In the genomic region with DNA sequence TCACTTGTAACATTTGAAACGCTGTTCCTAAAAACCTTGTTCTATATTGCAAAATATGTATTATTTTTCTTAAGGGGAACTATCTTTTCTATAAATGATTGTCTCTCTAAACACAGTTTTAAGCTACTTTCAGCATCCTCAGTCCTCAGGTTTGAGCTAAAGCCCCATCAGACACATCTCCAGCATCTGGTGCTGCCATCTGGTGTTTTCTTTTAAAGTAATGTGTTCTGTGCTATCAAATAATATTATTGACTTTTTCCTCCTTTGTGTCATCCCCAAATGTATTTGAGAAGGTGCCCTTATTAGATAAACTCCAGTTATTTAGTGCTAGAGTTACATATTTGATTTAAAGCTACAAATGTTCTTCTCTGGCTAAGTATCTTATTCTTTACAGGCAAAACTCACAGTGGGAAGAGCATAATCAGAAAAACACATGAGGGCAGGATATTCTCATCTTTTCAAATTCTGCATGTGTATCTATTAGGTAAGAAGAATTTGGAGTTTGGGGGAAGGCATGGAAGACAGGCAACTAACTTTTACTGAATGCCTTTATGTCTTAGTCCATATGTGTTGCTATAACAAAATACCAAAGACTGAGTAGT, we compare ENCODE assay signal across 9 cellular contexts. TPM values are rescaled to one million over a fixed set of nuclear protein-coding genes. Genes with fewer than 3 reads are reported as not detected.
DNase-seq lines count a peak whose midpoint lies in the region; ATAC-seq and TF ChIP-seq lines count a peak whose summit lies in the region.
"Had no signal": no experiment of that assay in that cellular context is flagged by ENCODE, and none has a peak within 500 bp of the region (broad histone marks: within the 10 kb centered on the region; RNA-seq: fewer than 3 reads in every experiment).

No MANE protein-coding gene starts in this region.

- no peaks in the 10 kb centered on the region for H3K36me3 ChIP-seq in Peyer's patch
- no peaks in the 10 kb centered on the region for H3K36me3 ChIP-seq in gastrocnemius medialis

- H3K27me3 ChIP-seq in Peyer's patch (no peaks in the 10 kb centered on the region), gastrocnemius medialis (no peaks in the 10 kb centered on the region)
- H3K27me3 ChIP-seq: body of pancreas had no signal

- in situ Hi-C loops in astrocyte of the spinal cord (cut with HindIII; ENCODE audit: low sequenced_read_pairs) (no loop called here), gastrocnemius medialis (cut with MboI; ENCODE audit: low sequenced_read_pairs in 4 of 4) (no loop called here)

- intact Hi-C loops in gastrocnemius medialis (cut with DNase I; ENCODE audit: low total_unique reads), result loop anchor here (5.0 to 10.0 kb wide), 2 partner anchors 62 to 195 kb away; a partner anchor contains a TSS

- TF ChIP-seq POLR2A in Peyer's patch (IDR thresholded peaks at IDR 0.05) (no peak), gastrocnemius medialis (IDR thresholded peaks at IDR 0.05) (no peak)

- H3K9me3 ChIP-seq in Peyer's patch (no peaks in the 10 kb centered on the region), gastrocnemius medialis (no peaks in the 10 kb centered on the region)
- H3K9me3 ChIP-seq: body of pancreas had no signal

- DNase-seq in Daoy (ENCODE audit: low read depth), result peak; percentile 70
- DNase-seq in Kasumi-1 (lab: John Stamatoyannopoulos, UW), result peak; percentile 42 to 62
- peak; percentile 77 for DNase-seq in astrocyte of the spinal cord (ENCODE audit: low read depth, low spot score)
- DNase-seq in midbrain (lab: John Stamatoyannopoulos, UW), result peak; percentile 44
- no peak for DNase-seq in Peyer's patch
- no peak for DNase-seq in gastrocnemius medialis
- DNase-seq: body of pancreas had no signal

- H3K27ac ChIP-seq in Peyer's patch, result no peak overlapping the region
- H3K27ac ChIP-seq in gastrocnemius medialis, result no peak overlapping the region
- H3K27ac ChIP-seq: body of pancreas had no signal

- no peak for ATAC-seq in GM21390 (IDR thresholded peaks at IDR 0.05; ENCODE audit: unreplicated experiment)
- no peak for ATAC-seq in gastrocnemius medialis
- no peak for ATAC-seq in HG02852 (IDR thresholded peaks at IDR 0.05; ENCODE audit: unreplicated experiment)
- ATAC-seq: body of pancreas had no signal

- no peaks in the 10 kb centered on the region for H3K4me1 ChIP-seq in Peyer's patch
- H3K4me1 ChIP-seq in gastrocnemius medialis, result peaks cover 0 to 3% of the 10 kb centered on the region in 2 donors
- H3K4me1 ChIP-seq: body of pancreas had no signal

- no peak overlapping the region for H3K4me3 ChIP-seq in astrocyte of the spinal cord (ENCODE audit: low read depth, low read length)
- no peak overlapping the region for H3K4me3 ChIP-seq in Peyer's patch
- H3K4me3 ChIP-seq in gastrocnemius medialis, result no peak overlapping the region
- H3K4me3 ChIP-seq: body of pancreas had no signal

- TF ChIP-seq CTCF in astrocyte of the spinal cord (IDR thresholded peaks at IDR 0.05; ENCODE audit: low read depth, low read length) (peak; percentile 43), Peyer's patch (IDR thresholded peaks at IDR 0.05) (peak in 2 of 6 experiments; percentile 6 to 18), gastrocnemius medialis (IDR thresholded peaks at IDR 0.05 in 4 of 5, conservative IDR thresholded peaks at IDR 0.05 in 1 of 5) (peak in 2 of 5 experiments; percentile 10 to 15)

RNA-seq across cellular contexts. Expression of a gene that starts 27.5 kb away (rescaled TPM):
- 0.92 and 1.8 TPM in 2 replicates for total RNA-seq in Daoy (2014; rRNA removed; shearing (Covaris generic))
- total RNA-seq in Peyer's patch (under 1 TPM in 1 of 4 donors, not detected in 3; 0.54 TPM), gastrocnemius medialis (under 1 TPM in 1 of 4 donors, not detected in 3; 0.16 TPM)
- total RNA-seq: body of pancreas had no signal

Comparison
In these comparisons a context has a peak if more than half of its experiments do, and no peak if none do; other contexts are left out.
1. DNase-seq: peak in Daoy (single experiment), Kasumi-1 (2 of 2), astrocyte of the spinal cord (single experiment) and midbrain (single experiment); none in Peyer's patch (0 of 3) and gastrocnemius medialis (0 of 2).